In the genomic region with DNA sequence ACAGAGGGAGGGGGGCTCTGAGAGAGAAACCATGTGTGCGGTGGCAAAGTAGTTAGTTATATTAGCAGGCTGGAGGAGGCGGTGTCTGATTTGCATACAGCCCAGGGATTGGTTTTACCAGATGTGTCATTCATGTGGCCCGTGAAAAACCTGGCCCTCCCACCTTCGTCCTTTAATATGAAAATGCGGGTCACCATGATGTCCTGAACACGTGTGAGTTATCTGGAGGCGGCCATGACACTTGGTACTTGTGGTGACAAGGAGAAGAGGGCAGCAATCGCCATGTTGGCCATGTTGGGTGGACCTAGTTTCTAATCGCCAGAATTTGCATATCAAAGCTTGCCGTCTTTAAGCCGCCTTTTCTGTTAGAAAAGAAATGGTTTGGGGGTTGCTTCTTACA, we compare ENCODE assay signal across 14 cellular contexts.
DNase-seq lines count a peak whose midpoint lies in the region; FAIRE-seq and TF ChIP-seq lines count a peak whose summit lies in the region.
"Had no signal": no experiment of that assay in that cellular context is flagged by ENCODE, and none has a peak within 500 bp of the region (broad histone marks: within the 10 kb centered on the region; RNA-seq: fewer than 3 reads in every experiment).

No MANE protein-coding gene starts in this region.

- H2BK5ac ChIP-seq in trophoblast cell (ENCODE audit: low read depth, low read length, poor library complexity): no peak overlapping the region

- H3K4me1 Mint-ChIP-seq in endodermal cell: peaks cover 6% of the 10 kb centered on the region

- H3K14ac ChIP-seq in trophoblast cell (ENCODE audit: low read length): no peak overlapping the region

- H3K79me2 ChIP-seq in trophoblast cell (ENCODE audit: control insufficient read depth, insufficient read depth, low read length, poor library complexity): no peaks in the 10 kb centered on the region

- H3K9me3 ChIP-seq in ES-I3 (ENCODE audit: control insufficient read depth, insufficient read depth, low read length) (no peaks in the 10 kb centered on the region; the same call in none of the 2 replicates), endodermal cell (ENCODE audit: control insufficient read depth, low read length) (peaks cover 18% of the 10 kb centered on the region), trophoblast cell (ENCODE audit: insufficient read depth, low read depth, low read length) (peaks cover 4% of the 10 kb centered on the region)

- no peaks in the 10 kb centered on the region for H3K79me1 ChIP-seq in trophoblast cell (ENCODE audit: low read length)

- H4K8ac ChIP-seq in trophoblast cell (ENCODE audit: low read depth, low read length): no peak overlapping the region

- H3K27me3 Mint-ChIP-seq in endodermal cell (ENCODE audit: insufficient read depth): peaks cover 12% of the 10 kb centered on the region

- H2AFZ ChIP-seq in trophoblast cell (ENCODE audit: insufficient read depth, low read length, poor library complexity): no peak overlapping the region

- WGBS in endodermal cell (ENCODE audit: insufficient coverage in 1 of 2, insufficient read length in 1 of 2), 2 experiments: 78 to 90% methylated on average over 11 of the region's 11 CpGs
- WGBS in trophoblast cell (ENCODE audit: extremely low coverage, insufficient coverage, insufficient read length): no CpG with 5 or more reads among the region's 11 CpGs

- no peak overlapping the region for H3K18ac ChIP-seq in trophoblast cell (ENCODE audit: low read length)

- H4K91ac ChIP-seq in trophoblast cell (ENCODE audit: low read depth, low read length): peak overlapping the region; percentile 4

- peak; percentile 87 for FAIRE-seq in HTR-8/SVneo (lab: Jason Lieb, UNC)
- FAIRE-seq: A204.1, D721Med had no signal

- no peak overlapping the region for H2AK5ac ChIP-seq in trophoblast cell (ENCODE audit: low read length)

- peaks cover 10% of the 10 kb centered on the region for H3K4me1 ChIP-seq in ES-I3 (ENCODE audit: insufficient read depth, low read length)
- peaks cover 6% of the 10 kb centered on the region for H3K4me1 ChIP-seq in endodermal cell (ENCODE audit: control insufficient read depth, insufficient read depth, low read length)
- H3K4me1 ChIP-seq in trophoblast cell (ENCODE audit: control insufficient read depth in 1 of 2, insufficient read depth in 2 of 2, low read length in 2 of 2): peaks cover 0 to 3% of the 10 kb centered on the region in 2 experiments

- peaks cover 22% of the 10 kb centered on the region for H3K36me3 Mint-ChIP-seq in endodermal cell (ENCODE audit: low read depth)

- no peak overlapping the region for H3K4me2 ChIP-seq in trophoblast cell (ENCODE audit: low read length)

- H3K4me3 Mint-ChIP-seq in endodermal cell: peak overlapping the region; percentile 5
- H3K4me3 Mint-ChIP-seq: CD14-positive monocyte; CD8-positive, alpha-beta T cell had no signal

- peaks cover 62% of the 10 kb centered on the region for H3K9me3 Mint-ChIP-seq in endodermal cell

- peak overlapping the region; percentile 63 for H2BK12ac ChIP-seq in trophoblast cell (ENCODE audit: low read length)

- H2BK120ac ChIP-seq in trophoblast cell (ENCODE audit: insufficient read depth, low read length, poor library complexity): no peak overlapping the region

- no peak overlapping the region for H3K4ac ChIP-seq in trophoblast cell (ENCODE audit: low read depth, low read length)

- H3K27ac Mint-ChIP-seq in endodermal cell: no peak overlapping the region
- H3K27ac Mint-ChIP-seq: CD14-positive monocyte; CD8-positive, alpha-beta T cell had no signal

- H3K27ac ChIP-seq in endodermal cell (ENCODE audit: low read depth, low read length) (no peak overlapping the region), trophoblast cell (ENCODE audit: low read depth, low read length) (no peak overlapping the region)

- DNase-seq in HTR-8/SVneo (ENCODE audit: insufficient read length, low spot score) (no peak), endodermal cell (peak; percentile 79), trophoblast cell (no peak), amniotic stem cell (lab: John Stamatoyannopoulos, UW) (no peak), amygdala (lab: John Stamatoyannopoulos, UW) (no peak)
- no peak for DNase-seq in stimulated activated CD4-positive, alpha-beta T cell treated with anti-CD3 and anti-CD28 coated beads, Interleukin-4, amount 100 ng/mL, for 24 hours
- DNase-seq: CD8-positive, alpha-beta T cell; COR-L47; DND-41; H7 had no signal

- H4K12ac ChIP-seq in trophoblast cell (ENCODE audit: low read depth, low read length): no peak overlapping the region

- H3K36me3 ChIP-seq in ES-I3 (ENCODE audit: insufficient read depth, low read length) (no peaks in the 10 kb centered on the region), endodermal cell (ENCODE audit: control insufficient read depth, insufficient read depth, low read length) (no peaks in the 10 kb centered on the region), trophoblast cell (ENCODE audit: control insufficient read depth in 1 of 2, insufficient read depth in 2 of 2, low read length in 2 of 2) (peaks cover 2% of the 10 kb centered on the region in 2 experiments)

- no peak for TF ChIP-seq CTCF in endodermal cell (conservative IDR thresholded peaks at IDR 0.05)

- H3K23ac ChIP-seq in trophoblast cell (ENCODE audit: low read length): no peak overlapping the region

- H3K27me3 ChIP-seq in endodermal cell (ENCODE audit: control insufficient read depth, insufficient read depth, low read length, poor library complexity, severe bottlenecking): peaks cover 16% of the 10 kb centered on the region
- H3K27me3 ChIP-seq in trophoblast cell (ENCODE audit: insufficient read depth, low read length): no peaks in the 10 kb centered on the region

- H3K9ac ChIP-seq in ES-I3 (ENCODE audit: low read depth, low read length) (0 out of 2 replicates have a peak overlapping the region, but pooled peaks have one; percentile 13), endodermal cell (ENCODE audit: extremely low read depth, low read length, poor library complexity, severe bottlenecking) (no peak overlapping the region), trophoblast cell (ENCODE audit: low read length) (no peak overlapping the region)

- H3K4me3 ChIP-seq in endodermal cell (ENCODE audit: low read length): no peak overlapping the region
- H3K4me3 ChIP-seq in trophoblast cell (ENCODE audit: low read depth, low read length): no peak overlapping the region
